8 cellular contexts compared by ENCODE assay signal in the genomic region with DNA sequence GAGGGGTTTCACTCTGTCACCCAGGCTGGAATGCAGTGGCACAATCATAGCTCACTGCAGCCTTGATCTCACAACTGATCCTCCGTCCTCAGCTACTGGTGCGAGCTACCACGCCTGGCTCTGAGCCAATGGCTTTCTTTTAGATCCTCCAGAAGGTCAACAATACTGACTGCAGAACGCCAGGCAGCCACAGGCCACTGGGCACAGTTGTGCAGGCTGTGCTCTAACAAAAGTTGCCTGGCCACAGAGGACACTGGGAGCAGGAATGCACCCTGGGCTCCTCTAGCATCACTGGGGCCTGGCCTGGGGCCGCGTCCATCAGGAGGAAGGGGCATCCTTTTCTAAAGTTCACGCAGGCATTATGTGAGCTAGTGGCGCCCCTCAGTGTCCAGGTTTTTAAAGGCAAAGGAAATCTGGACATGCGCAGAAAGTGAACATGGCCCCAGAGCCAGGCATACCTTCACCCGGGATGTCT. TPM values are rescaled to one million over a fixed set of nuclear protein-coding genes. Genes with fewer than 3 reads are reported as not detected.
DNase-seq lines count a peak whose midpoint lies in the region; TF ChIP-seq lines count a peak whose summit lies in the region.

No MANE protein-coding gene starts in this region.

- DNase-seq in Ammon's horn (ENCODE audit: low spot score) (peak; percentile 45), HCEC 1CT (peak; percentile 44), kidney epithelial cell (ENCODE audit: low read depth) (no peak), NCI-H446 treated with DMSO at 0.1 percent for 48 hours (lab: John Stamatoyannopoulos, UW) (no peak), RKO (ENCODE audit: low spot score) (no peak)
- no peak for DNase-seq in activated CD8-positive, alpha-beta memory T cell treated with anti-CD3 and anti-CD28 coated beads, Interleukin-2, amount 50 U/mL, for 4 hours
- DNase-seq in T-helper 2 cell treated with Interferon-gamma antibody and Interleukin-4, amounts not matched to agents 5 μg/mL and 100 μg/mL, for 36 hours (ENCODE audit: low spot score): no peak

- H3K27ac Mint-ChIP-seq in T-helper 2 cell treated with Interferon-gamma antibody and Interleukin-4, amounts not matched to agents 5 μg/mL and 100 μg/mL, for 36 hours: no peak overlapping the region

- no peak overlapping the region for H3K4me3 Mint-ChIP-seq in T-helper 2 cell treated with Interferon-gamma antibody and Interleukin-4, amounts not matched to agents 5 μg/mL and 100 μg/mL, for 36 hours

- no peaks in the 10 kb centered on the region for H3K36me3 ChIP-seq in kidney epithelial cell (ENCODE audit: control insufficient read depth, insufficient read depth, low read length)

- H3K4me3 ChIP-seq in WI38 (ENCODE audit: low read depth, low read length) (no peak overlapping the region), kidney epithelial cell (ENCODE audit: low read depth, low read length) (no peak overlapping the region)

- no peaks in the 10 kb centered on the region for H3K36me3 Mint-ChIP-seq in T-helper 2 cell treated with Interferon-gamma antibody and Interleukin-4, amounts not matched to agents 5 μg/mL and 100 μg/mL, for 36 hours (ENCODE audit: low read depth)

- TF ChIP-seq CTCF in WI38 (IDR thresholded peaks at IDR 0.05; ENCODE audit: low read depth, low read length): peak; percentile 25; the same call in 1 of the 2 replicates
- TF ChIP-seq CTCF in kidney epithelial cell (IDR thresholded peaks at IDR 0.05; ENCODE audit: insufficient read depth, low read length, poor library complexity, severe bottlenecking): peak; percentile 29

- H3K27me3 Mint-ChIP-seq in T-helper 2 cell treated with Interferon-gamma antibody and Interleukin-4, amounts not matched to agents 5 μg/mL and 100 μg/mL, for 36 hours (ENCODE audit: low read depth): no peaks in the 10 kb centered on the region

- no peaks in the 10 kb centered on the region for H3K9me3 Mint-ChIP-seq in T-helper 2 cell treated with Interferon-gamma antibody and Interleukin-4, amounts not matched to agents 5 μg/mL and 100 μg/mL, for 36 hours

- peaks cover 4% of the 10 kb centered on the region for H3K4me1 Mint-ChIP-seq in T-helper 2 cell treated with Interferon-gamma antibody and Interleukin-4, amounts not matched to agents 5 μg/mL and 100 μg/mL, for 36 hours (ENCODE audit: low read depth)

- no peaks in the 10 kb centered on the region for H3K27me3 ChIP-seq in kidney epithelial cell (ENCODE audit: control insufficient read depth, insufficient read depth, low read length)

RNA-seq across cellular contexts. Expression of gene PORCN, which starts 14.9 kb away (rescaled TPM):
- total RNA-seq in kidney epithelial cell: 12.7 and 14.5 TPM in 2 replicates

RNA-seq across cellular contexts. Expression of gene FTSJ1, which starts 17.9 kb away (rescaled TPM):
- 80.3 and 91.4 TPM in 2 replicates for total RNA-seq in kidney epithelial cell

RNA-seq across cellular contexts. Expression of gene SLC38A5, which starts 23.9 kb away (rescaled TPM):
- 28.3 and 32.8 TPM in 2 replicates for total RNA-seq in kidney epithelial cell

RNA-seq across cellular contexts. Expression of gene EBP, which starts 27.7 kb away (rescaled TPM):
- 40.2 and 72.5 TPM in 2 replicates for total RNA-seq in kidney epithelial cell

RNA-seq across cellular contexts. Expression of gene TBC1D25, which starts 45.6 kb away (rescaled TPM):
- total RNA-seq in kidney epithelial cell: 6.6 and 10.4 TPM in 2 replicates

Comparison
In these comparisons a context has a peak if more than half of its experiments do, and no peak if none do; other contexts are left out.
1. DNase-seq: peak in Ammon's horn (single experiment) and HCEC 1CT (single experiment); none in kidney epithelial cell (single experiment), activated CD8-positive, alpha-beta memory T cell treated with anti-CD3 and anti-CD28 coated beads, Interleukin-2, amount 50 U/mL, for 4 hours (single experiment), NCI-H446 treated with DMSO at 0.1 percent for 48 hours (single experiment), T-helper 2 cell treated with Interferon-gamma antibody and Interleukin-4, amounts not matched to agents 5 μg/mL and 100 μg/mL, for 36 hours (single experiment) and RKO (single experiment).